Comparison of ENCODE assay signal across 19 cellular contexts in genomic region chr13:31179241-31179640, GRCh38.
"Had no signal": no experiment of that assay in that cellular context is flagged by ENCODE, and none has a peak within 500 bp of the region (broad histone marks: within the 10 kb centered on the region; RNA-seq: fewer than 3 reads in every experiment).

No MANE protein-coding gene starts in this region.

- H3K4me3 ChIP-seq: colonic mucosa, heart right ventricle, left lung, lower lobe of right lung, mucosa of descending colon had no signal

- H3K27ac ChIP-seq: colonic mucosa, epithelial cell of prostate, foreskin keratinocyte, heart right ventricle, left lung, lower lobe of right lung had no signal

- H3K9me3 ChIP-seq: colonic mucosa, left lung, lower lobe of right lung, mucosa of descending colon had no signal

- DNase-seq: colonic mucosa; cortex of kidney; effector CD8-positive, alpha-beta T cell; effector memory CD8-positive, alpha-beta T cell; endodermal cell; erythroblast; foreskin keratinocyte; glutamatergic neuron; head of caudate nucleus; heart right ventricle; hippocampal formation; left cardiac atrium; left lung; left ventricle myocardium superior; lower lobe of right lung; mesenchymal stem cell; mucosa of descending colon; naive B cell had no signal

- H3K36me3 ChIP-seq: colonic mucosa, heart right ventricle, left lung, lower lobe of right lung had no signal

- H3K27me3 ChIP-seq: colonic mucosa, foreskin keratinocyte, heart right ventricle, left lung had no signal

- H3K4me1 ChIP-seq: colonic mucosa, foreskin keratinocyte, heart right ventricle, left lung, lower lobe of right lung had no signal
